Comparison of ENCODE assay signal across 1 cellular context in the genomic region with DNA sequence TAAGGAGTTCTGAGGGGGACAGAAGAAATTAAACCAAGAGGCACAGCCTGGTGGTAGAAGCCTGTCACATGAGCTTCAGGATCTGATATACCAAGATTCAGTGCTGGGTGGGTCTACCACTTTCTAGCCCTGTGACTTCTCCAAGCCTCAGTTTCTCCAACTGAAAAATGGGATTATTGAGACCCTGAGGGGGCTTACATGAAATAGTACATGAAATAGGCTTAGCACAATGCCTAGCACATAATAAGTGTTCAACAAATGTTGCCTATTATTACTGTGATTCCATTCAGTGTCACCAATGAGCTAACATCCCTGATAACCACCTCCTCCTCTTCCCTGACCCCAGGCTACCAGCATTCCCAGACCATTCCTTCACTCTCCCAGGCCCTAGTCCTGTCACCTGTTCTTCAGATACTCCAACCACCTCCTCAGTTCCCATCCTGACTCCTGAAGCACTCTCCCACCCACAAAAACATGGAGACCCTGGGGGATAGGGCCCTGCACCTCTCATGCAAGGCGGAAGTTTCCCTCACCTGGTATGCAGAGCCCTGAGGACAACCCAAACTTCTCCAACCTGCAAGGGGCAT.
TF ChIP-seq lines count a peak whose summit lies in the region.

No MANE protein-coding gene starts in this region.

TF ChIP-seq in H1, 55 proteins besides CTCF, POLR2A, EP300 and RAD21:
- TF ChIP-seq, protein P1, sequence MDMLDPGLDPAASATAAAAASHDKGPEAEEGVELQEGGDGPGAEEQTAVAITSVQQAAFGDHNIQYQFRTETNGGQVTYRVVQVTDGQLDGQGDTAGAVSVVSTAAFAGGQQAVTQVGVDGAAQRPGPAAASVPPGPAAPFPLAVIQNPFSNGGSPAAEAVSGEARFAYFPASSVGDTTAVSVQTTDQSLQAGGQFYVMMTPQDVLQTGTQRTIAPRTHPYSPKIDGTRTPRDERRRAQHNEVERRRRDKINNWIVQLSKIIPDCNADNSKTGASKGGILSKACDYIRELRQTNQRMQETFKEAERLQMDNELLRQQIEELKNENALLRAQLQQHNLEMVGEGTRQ (IDR thresholded peaks at IDR 0.05; ENCODE audit: low read length), result no peak
- no peak for TF ChIP-seq E2F6 (IDR thresholded peaks at IDR 0.05)
